Comparison of ENCODE assay signal across 8 cellular contexts in genomic region chr11:64762916-64763803, GRCh38. TPM values are rescaled to one million over a fixed set of nuclear protein-coding genes. Genes with fewer than 3 reads are reported as not detected.
DNase-seq lines count a peak whose midpoint lies in the region; ATAC-seq lines count a peak whose summit lies in the region.

No MANE protein-coding gene starts in this region.

- H3K4me3 Mint-ChIP-seq in stimulated activated memory B cell treated with anti-CD40 and anti-IgM and Interleukin-4, amounts not matched to agents 10 μg/mL and 1 μg/mL and 100 μg/mL, for 72 hours, result peak overlapping the region; percentile 70

- H3K4me1 ChIP-seq in BLaER1 treated with 17β-estradiol and CSF1 and Interleukin-3, amounts not matched to agents 10 nM and 100 nM, result peaks cover 80 to 96% (median 88%) of the 10 kb centered on the region in 10 experiments
- H3K4me1 ChIP-seq in HUES48 (ENCODE audit: control insufficient read depth, insufficient read depth, low read length) (peaks cover 62% of the 10 kb centered on the region), iPS DF 6.9 (ENCODE audit: control insufficient read depth, insufficient read depth, low read length) (peaks cover 30% of the 10 kb centered on the region)

- H3K27me3 ChIP-seq in BLaER1 treated with 17β-estradiol and CSF1 and Interleukin-3, amounts not matched to agents 10 nM and 100 nM, result no peaks in the 10 kb centered on the region
- H3K27me3 ChIP-seq in HUES48 (ENCODE audit: control insufficient read depth, insufficient read depth, low read length) (no peaks in the 10 kb centered on the region), iPS DF 6.9 (ENCODE audit: control insufficient read depth, insufficient read depth, low read length) (no peaks in the 10 kb centered on the region)

- H3K36me3 Mint-ChIP-seq in activated naive CD4-positive, alpha-beta T cell treated with anti-CD3 and anti-CD28 coated beads, Interleukin-2, amount 50 U/mL, for 72 hours, result peaks cover 27 to 37% of the 10 kb centered on the region in 2 donors
- peaks cover 54% of the 10 kb centered on the region for H3K36me3 Mint-ChIP-seq in stimulated activated memory B cell treated with anti-CD40 and anti-IgM and Interleukin-4, amounts not matched to agents 10 μg/mL and 1 μg/mL and 100 μg/mL, for 72 hours

- H3K27ac Mint-ChIP-seq in activated naive CD4-positive, alpha-beta T cell treated with anti-CD3 and anti-CD28 coated beads, Interleukin-2, amount 50 U/mL, for 72 hours, result peak overlapping the region; percentile 84 to 92
- peak overlapping the region; percentile 85 for H3K27ac Mint-ChIP-seq in stimulated activated memory B cell treated with anti-CD40 and anti-IgM and Interleukin-4, amounts not matched to agents 10 μg/mL and 1 μg/mL and 100 μg/mL, for 72 hours

- H3K4me1 Mint-ChIP-seq in stimulated activated memory B cell treated with anti-CD40 and anti-IgM and Interleukin-4, amounts not matched to agents 10 μg/mL and 1 μg/mL and 100 μg/mL, for 72 hours, result peaks cover 90% of the 10 kb centered on the region

- peak; percentile 3 to 16 for ATAC-seq in activated naive CD4-positive, alpha-beta T cell treated with anti-CD3 and anti-CD28 coated beads, Interleukin-2, amount 50 U/mL, for 72 hours
- ATAC-seq in stimulated activated memory B cell treated with anti-CD40 and anti-IgM and Interleukin-4, amounts not matched to agents 10 μg/mL and 1 μg/mL and 100 μg/mL, for 72 hours, result peak; percentile 53
- ATAC-seq in GM21786 (IDR thresholded peaks at IDR 0.05; ENCODE audit: unreplicated experiment), result no peak
- ATAC-seq in HG03280 (IDR thresholded peaks at IDR 0.05; ENCODE audit: unreplicated experiment), result no peak

- peak in 1 of 2 donors; percentile 55 for DNase-seq in activated naive CD4-positive, alpha-beta T cell treated with anti-CD3 and anti-CD28 coated beads, Interleukin-2, amount 50 U/mL, for 72 hours (ENCODE audit: low spot score in 2 of 2)
- DNase-seq in iPS DF 6.9 (ENCODE audit: low read depth, low spot score), result no peak
- no peak for DNase-seq in AG08395 (ENCODE audit: low spot score)

- no peaks in the 10 kb centered on the region for H3K9me3 Mint-ChIP-seq in activated naive CD4-positive, alpha-beta T cell treated with anti-CD3 and anti-CD28 coated beads, Interleukin-2, amount 50 U/mL, for 72 hours
- H3K9me3 Mint-ChIP-seq in stimulated activated memory B cell treated with anti-CD40 and anti-IgM and Interleukin-4, amounts not matched to agents 10 μg/mL and 1 μg/mL and 100 μg/mL, for 72 hours, result no peaks in the 10 kb centered on the region

- H4K20me1 ChIP-seq in BLaER1 treated with 17β-estradiol and CSF1 and Interleukin-3, amounts not matched to agents 10 nM and 100 nM, result peaks cover 73 to 90% (median 87%) of the 10 kb centered on the region in 11 experiments

- peak overlapping the region in 5 of 10 experiments; percentile 7 to 44 (median 21); a peak in 7 of 20 replicates for H3K4me3 ChIP-seq in BLaER1 treated with 17β-estradiol and CSF1 and Interleukin-3, amounts not matched to agents 10 nM and 100 nM
- peak overlapping the region; percentile 34 for H3K4me3 ChIP-seq in HUES48 (ENCODE audit: low read depth, low read length)
- no peak overlapping the region for H3K4me3 ChIP-seq in iPS DF 6.9 (ENCODE audit: low read length)

- peak overlapping the region; percentile 63 to 91 (median 86) for H3K4me2 ChIP-seq in BLaER1 treated with 17β-estradiol and CSF1 and Interleukin-3, amounts not matched to agents 10 nM and 100 nM

- H3K27ac ChIP-seq in BLaER1 treated with 17β-estradiol and CSF1 and Interleukin-3, amounts not matched to agents 10 nM and 100 nM, result peak overlapping the region; percentile 7 to 82 (median 68); a peak in 20 of 22 replicates
- H3K27ac ChIP-seq in HUES48 (ENCODE audit: low read depth, low read length) (peak overlapping the region; percentile 98), iPS DF 6.9 (ENCODE audit: low read length) (peak overlapping the region; percentile 50)

- H3K9me3 ChIP-seq in BLaER1 treated with 17β-estradiol and CSF1 and Interleukin-3, amounts not matched to agents 10 nM and 100 nM (replicated peaks in 1 of 11), result no peaks in the 10 kb centered on the region
- H3K9me3 ChIP-seq in HUES48 (ENCODE audit: control insufficient read depth, insufficient read depth, low read length), result no peaks in the 10 kb centered on the region
- no peaks in the 10 kb centered on the region for H3K9me3 ChIP-seq in iPS DF 6.9 (ENCODE audit: control insufficient read depth, insufficient read depth, low read length)

- H3K27me3 Mint-ChIP-seq in stimulated activated memory B cell treated with anti-CD40 and anti-IgM and Interleukin-4, amounts not matched to agents 10 μg/mL and 1 μg/mL and 100 μg/mL, for 72 hours, result no peaks in the 10 kb centered on the region

- peak overlapping the region; percentile 50 to 72 (median 67) for H3K9ac ChIP-seq in BLaER1 treated with 17β-estradiol and CSF1 and Interleukin-3, amounts not matched to agents 10 nM and 100 nM
- H3K9ac ChIP-seq in HUES48 (ENCODE audit: low read depth, low read length), result peak overlapping the region; percentile 57

- no CpG with 5 or more reads among the region's 10 CpGs for WGBS in iPS DF 6.9 (ENCODE audit: insufficient coverage, insufficient read length)

- H3K36me3 ChIP-seq in BLaER1 treated with 17β-estradiol and CSF1 and Interleukin-3, amounts not matched to agents 10 nM and 100 nM, result peaks cover 55 to 69% (median 63%) of the 10 kb centered on the region in 11 experiments
- H3K36me3 ChIP-seq in HUES48 (ENCODE audit: control insufficient read depth, insufficient read depth, low read length) (peaks cover 43% of the 10 kb centered on the region), iPS DF 6.9 (ENCODE audit: control insufficient read depth, insufficient read depth, low read length) (peaks cover 33% of the 10 kb centered on the region)

RNA-seq across cellular contexts. Expression of gene PYGM, which starts 3.4 kb away (rescaled TPM):
- total RNA-seq in activated naive CD4-positive, alpha-beta T cell treated with anti-CD3 and anti-CD28 coated beads, Interleukin-2, amount 50 U/mL, for 72 hours, result 1 to 10 TPM in 1 of 2 donors, under 1 TPM in 1; 0.87 to 2.3 TPM

RNA-seq across cellular contexts. Expression of gene SF1, which starts 15.2 kb away (rescaled TPM):
- 100 to 1,000 TPM; 323 to 406 TPM for total RNA-seq in activated naive CD4-positive, alpha-beta T cell treated with anti-CD3 and anti-CD28 coated beads, Interleukin-2, amount 50 U/mL, for 72 hours

RNA-seq across cellular contexts. Expression of gene RASGRP2, which starts 19.2 kb away (rescaled TPM):
- 10 to 100 TPM; 12.5 to 12.6 TPM for total RNA-seq in activated naive CD4-positive, alpha-beta T cell treated with anti-CD3 and anti-CD28 coated beads, Interleukin-2, amount 50 U/mL, for 72 hours

RNA-seq across cellular contexts. Expression of gene MAP4K2, which starts 39.9 kb away (rescaled TPM):
- total RNA-seq in activated naive CD4-positive, alpha-beta T cell treated with anti-CD3 and anti-CD28 coated beads, Interleukin-2, amount 50 U/mL, for 72 hours, result 10 to 100 TPM; 67.7 to 83.2 TPM

RNA-seq across cellular contexts. Expression of gene NRXN2, which starts 40.2 kb away (rescaled TPM):
- total RNA-seq in activated naive CD4-positive, alpha-beta T cell treated with anti-CD3 and anti-CD28 coated beads, Interleukin-2, amount 50 U/mL, for 72 hours, result 1 to 10 TPM in 1 of 2 donors, under 1 TPM in 1; 0.84 to 1.3 TPM

Comparison
In these comparisons a context has a peak if more than half of its experiments do, and no peak if none do; other contexts are left out.
1. ATAC-seq: peak in activated naive CD4-positive, alpha-beta T cell treated with anti-CD3 and anti-CD28 coated beads, Interleukin-2, amount 50 U/mL, for 72 hours (2 of 2) and stimulated activated memory B cell treated with anti-CD40 and anti-IgM and Interleukin-4, amounts not matched to agents 10 μg/mL and 1 μg/mL and 100 μg/mL, for 72 hours (single experiment); none in GM21786 (single experiment) and HG03280 (single experiment).
2. Peak in every context shown above with its lines, with median percentiles within 50 percentile points of each other: H3K27ac ChIP-seq.